15 cellular contexts compared by ENCODE assay signal in the genomic region with DNA sequence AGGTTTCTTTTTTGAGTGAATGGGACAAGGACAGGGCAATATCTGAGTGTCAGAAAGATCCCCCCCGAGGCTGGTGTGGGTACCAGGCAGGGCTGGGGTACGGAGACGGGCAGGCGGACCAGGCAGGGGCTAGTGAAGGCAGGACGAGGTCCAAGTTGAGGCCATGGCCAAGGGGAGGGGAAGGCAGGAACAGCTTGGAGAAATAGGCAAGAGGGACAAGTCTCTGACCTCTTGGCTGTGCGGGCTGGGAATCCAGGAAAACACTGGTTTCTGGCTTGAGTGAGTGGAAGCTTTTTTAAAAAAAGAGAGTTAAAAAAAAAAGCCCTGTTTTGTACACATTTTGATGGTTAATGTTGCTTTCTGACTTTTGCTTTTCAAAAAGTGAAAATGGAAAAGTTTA. TPM values are rescaled to one million over a fixed set of nuclear protein-coding genes. Genes with fewer than 3 reads are reported as not detected.
A peak's percentile ranks its signal among the peaks of the same experiment; 100 is the strongest.
DNase-seq lines count a peak whose midpoint lies in the region; ATAC-seq and TF ChIP-seq lines count a peak whose summit lies in the region.
"Had no signal": no experiment of that assay in that cellular context is flagged by ENCODE, and none has a peak within 500 bp of the region (broad histone marks: within the 10 kb centered on the region; RNA-seq: fewer than 3 reads in every experiment).

No MANE protein-coding gene starts in this region.

- H3K4me1 Mint-ChIP-seq in WTC11, result peaks cover 19% of the 10 kb centered on the region
- H3K4me1 Mint-ChIP-seq in neural progenitor cell, result peaks cover 65% of the 10 kb centered on the region
- H3K4me1 Mint-ChIP-seq: CD4-positive, CD25-positive, alpha-beta regulatory T cell; IgD-negative memory B cell had no signal

- TF ChIP-seq POLR2A in tibial nerve (IDR thresholded peaks at IDR 0.05), result no peak

- TF ChIP-seq EP300 in tibial nerve (IDR thresholded peaks at IDR 0.05), result peak in 1 of 2 donors; percentile 14

- H3F3A ChIP-seq in neural progenitor cell (ENCODE audit: low read depth), result no peaks in the 10 kb centered on the region

- no peak overlapping the region for H2AFZ ChIP-seq in neural progenitor cell (replicated peaks)

- H3K36me3 ChIP-seq in muscle layer of duodenum (ENCODE audit: control insufficient read depth in 1 of 2, insufficient read depth in 2 of 2, low read length in 2 of 2) (no peaks in the 10 kb centered on the region), tibial nerve (no peaks in the 10 kb centered on the region), neural progenitor cell (no peaks in the 10 kb centered on the region)

- POLR2A ChIA-PET in WTC11 (lab: Charles Lee), result no interaction called here

- H3K27me3 Mint-ChIP-seq in WTC11 (ENCODE audit: low read depth), result no peaks in the 10 kb centered on the region
- no peaks in the 10 kb centered on the region for H3K27me3 Mint-ChIP-seq in neural progenitor cell (ENCODE audit: insufficient read depth, low read depth)

- WGBS in tibial nerve, 2 donors, result 25 to 27% methylated on average over 6 of the region's 6 CpGs

- no peak for ATAC-seq in WTC11
- ATAC-seq in foreskin keratinocyte, result no peak
- ATAC-seq: stimulated activated naive B cell treated with anti-CD40 and anti-IgM and Interleukin-4, amounts not matched to agents 10 μg/mL and 1 μg/mL and 100 μg/mL, for 72 hours had no signal

- H3K4me3 ChIP-seq in muscle layer of duodenum (ENCODE audit: low read depth in 1 of 2, low read length in 2 of 2) (no peak overlapping the region), tibial nerve (no peak overlapping the region), neural progenitor cell (no peak overlapping the region)

- DNase-seq in WTC11 (ENCODE audit: low spot score) (no peak), foreskin keratinocyte (no peak), tibial nerve (ENCODE audit: low spot score in 2 of 2) (no peak), HK-2 (ENCODE audit: unreplicated experiment) (no peak), iPS-NIHi11 (ENCODE audit: low spot score) (no peak), neural progenitor cell (ENCODE audit: low spot score) (no peak), NCI-H187 (lab: John Stamatoyannopoulos, UW) (no peak)
- DNase-seq: CD4-positive, CD25-positive, alpha-beta regulatory T cell; NCI-H1694; NCI-H526 treated with DMSO at 0.1 percent for 48 hours; SIG-M5; stimulated activated CD4-positive, alpha-beta T cell treated with anti-CD3 and anti-CD28 coated beads, Interleukin-1b, Interleukin-23, amount 100 ng/mL, for 48 hours; stimulated activated naive B cell treated with anti-CD40 and anti-IgM and Interleukin-4, amounts not matched to agents 10 μg/mL and 1 μg/mL and 100 μg/mL, for 72 hours had no signal

- H3K27ac Mint-ChIP-seq in WTC11 (peak overlapping the region; percentile 26; the same call in 1 of the 2 replicates), neural progenitor cell (no peak overlapping the region)
- H3K27ac Mint-ChIP-seq: CD4-positive, CD25-positive, alpha-beta regulatory T cell; IgD-negative memory B cell; stimulated activated naive B cell treated with anti-CD40 and anti-IgM and Interleukin-4, amounts not matched to agents 10 μg/mL and 1 μg/mL and 100 μg/mL, for 72 hours had no signal

- H3K4me1 ChIP-seq in foreskin keratinocyte (peaks cover 48% of the 10 kb centered on the region), muscle layer of duodenum (ENCODE audit: control insufficient read depth in 1 of 2, insufficient read depth in 2 of 2, low read length in 2 of 2) (peaks cover 25 to 74% of the 10 kb centered on the region in 2 donors), tibial nerve (peaks cover 0 to 85% (median 53%) of the 10 kb centered on the region in 4 donors), neural progenitor cell (peaks cover 25% of the 10 kb centered on the region)

- H3K27ac ChIP-seq in foreskin keratinocyte, result peak overlapping the region; percentile 49
- peak overlapping the region; percentile 72 for H3K27ac ChIP-seq in muscle layer of duodenum (ENCODE audit: low read length)
- H3K27ac ChIP-seq in tibial nerve, result peak overlapping the region; percentile 25 to 79 (median 68)
- H3K27ac ChIP-seq in neural progenitor cell, result no peak overlapping the region

- H3K4me2 ChIP-seq in neural progenitor cell, result no peak overlapping the region

- no peaks in the 10 kb centered on the region for H3K9me3 Mint-ChIP-seq in WTC11
- H3K9me3 Mint-ChIP-seq in neural progenitor cell, result peaks cover 2% of the 10 kb centered on the region
- H3K9me3 Mint-ChIP-seq: IgD-negative memory B cell; stimulated activated naive B cell treated with anti-CD40 and anti-IgM and Interleukin-4, amounts not matched to agents 10 μg/mL and 1 μg/mL and 100 μg/mL, for 72 hours had no signal

- CTCF ChIA-PET in WTC11 (lab: Charles Lee), result no interaction called here

- H3K9me3 ChIP-seq in muscle layer of duodenum (ENCODE audit: control insufficient read depth in 1 of 2, low read length in 2 of 2) (no peaks in the 10 kb centered on the region), tibial nerve (no peaks in the 10 kb centered on the region), neural progenitor cell (ENCODE audit: low read depth) (no peaks in the 10 kb centered on the region)

- H3K36me3 Mint-ChIP-seq in WTC11 (no peaks in the 10 kb centered on the region), neural progenitor cell (peaks cover 9% of the 10 kb centered on the region)
- H3K36me3 Mint-ChIP-seq: CD4-positive, CD25-positive, alpha-beta regulatory T cell; stimulated activated naive B cell treated with anti-CD40 and anti-IgM and Interleukin-4, amounts not matched to agents 10 μg/mL and 1 μg/mL and 100 μg/mL, for 72 hours had no signal

- no peak overlapping the region for H3K4me3 Mint-ChIP-seq in WTC11
- H3K4me3 Mint-ChIP-seq in neural progenitor cell, result no peak overlapping the region
- H3K4me3 Mint-ChIP-seq: CD4-positive, CD25-positive, alpha-beta regulatory T cell; IgD-negative memory B cell; stimulated activated naive B cell treated with anti-CD40 and anti-IgM and Interleukin-4, amounts not matched to agents 10 μg/mL and 1 μg/mL and 100 μg/mL, for 72 hours had no signal

- TF ChIP-seq CTCF in WTC11 (IDR thresholded peaks at IDR 0.05) (no peak), foreskin keratinocyte (conservative IDR thresholded peaks at IDR 0.05) (no peak), tibial nerve (IDR thresholded peaks at IDR 0.05) (no peak), neural progenitor cell (IDR thresholded peaks at IDR 0.05) (no peak)

- H3K27me3 ChIP-seq in foreskin keratinocyte (no peaks in the 10 kb centered on the region), muscle layer of duodenum (ENCODE audit: low read depth, low read length) (no peaks in the 10 kb centered on the region), tibial nerve (no peaks in the 10 kb centered on the region), neural progenitor cell (no peaks in the 10 kb centered on the region)

- H3K79me2 ChIP-seq in neural progenitor cell (ENCODE audit: low read depth), result peaks cover 96% of the 10 kb centered on the region

- H4K20me1 ChIP-seq in neural progenitor cell (ENCODE audit: low read depth), result peaks cover 70% of the 10 kb centered on the region

- no peak overlapping the region for H3K9ac ChIP-seq in neural progenitor cell

TF ChIP-seq in WTC11, 78 proteins besides CTCF, POLR2A, EP300 and RAD21:
- TF ChIP-seq CBFB (CRISPR knock-in tag; IDR thresholded peaks at IDR 0.05; ENCODE audit: low read depth), result no peak

RNA-seq across cellular contexts. Expression of a gene that starts 30.3 kb away (rescaled TPM):
- total RNA-seq in WTC11 (2021) (14.3 to 15.6 TPM (median 14.5 TPM) in 3 replicates), foreskin keratinocyte (57.2 and 69.3 TPM in 2 replicates), tibial nerve (10 to 100 TPM; 28.2 to 38.0 (median 31.7) TPM), neural progenitor cell (ENCODE audit: low replicate concordance) (26.1 and 31.7 TPM in 2 replicates)
- 20.8 and 21.8 TPM in 2 replicates for polyA plus RNA-seq in foreskin keratinocyte
- polyA plus RNA-seq: CD4-positive, CD25-positive, alpha-beta regulatory T cell; IgD-negative memory B cell had no signal
